ENCODE assay signal across 9 cellular contexts in genomic region chr4:100738388-100739165, GRCh38.
DNase-seq lines count a peak whose midpoint lies in the region; ATAC-seq and TF ChIP-seq lines count a peak whose summit lies in the region.
"Had no signal": no experiment of that assay in that cellular context is flagged by ENCODE, and none has a peak within 500 bp of the region (broad histone marks: within the 10 kb centered on the region; RNA-seq: fewer than 3 reads in every experiment).

No MANE protein-coding gene starts in this region.

- no peaks in the 10 kb centered on the region for H3K36me3 ChIP-seq in muscle layer of duodenum (ENCODE audit: control insufficient read depth in 1 of 2, insufficient read depth in 2 of 2, low read length in 2 of 2)
- H3K36me3 ChIP-seq: upper lobe of left lung had no signal

- no peaks in the 10 kb centered on the region for H3K9me3 ChIP-seq in muscle layer of duodenum (ENCODE audit: control insufficient read depth in 1 of 2, low read length in 2 of 2)
- H3K9me3 ChIP-seq: upper lobe of left lung had no signal

- H3K27me3 ChIP-seq in muscle layer of duodenum (ENCODE audit: low read depth, low read length) = no peaks in the 10 kb centered on the region
- H3K27me3 ChIP-seq: upper lobe of left lung had no signal

- no peaks in the 10 kb centered on the region for H3K4me1 ChIP-seq in muscle layer of duodenum (ENCODE audit: control insufficient read depth in 1 of 2, insufficient read depth in 2 of 2, low read length in 2 of 2)

- peak; percentile 13 for DNase-seq in COLO829 (ENCODE audit: low spot score)
- DNase-seq in choroid plexus epithelial cell (ENCODE audit: low read depth) = peak; percentile 73
- DNase-seq in NCI-H2107 (lab: John Stamatoyannopoulos, UW) = no peak
- DNase-seq in activated CD4-positive, alpha-beta T cell treated with anti-CD3 and anti-CD28 coated beads, Interleukin-2, amount 50 U/mL, for 48 hours = no peak
- DNase-seq: upper lobe of left lung had no signal

- peak; percentile 42 for ATAC-seq in HG03469 (IDR thresholded peaks at IDR 0.05; ENCODE audit: unreplicated experiment)
- no peak for ATAC-seq in HG02973 (IDR thresholded peaks at IDR 0.05; ENCODE audit: unreplicated experiment)
- ATAC-seq in activated CD4-positive, CD25-positive, alpha-beta regulatory T cell treated with anti-CD3 and anti-CD28 coated beads, Interleukin-2, amount 50 U/mL, for 24 hours = no peak

- H3K27ac ChIP-seq in muscle layer of duodenum (ENCODE audit: low read length) = peak overlapping the region; percentile 20
- H3K27ac ChIP-seq: upper lobe of left lung had no signal

- no peak for TF ChIP-seq CTCF in choroid plexus epithelial cell (conservative IDR thresholded peaks at IDR 0.05; ENCODE audit: low read depth, low read length)

- no peak overlapping the region for H3K4me3 ChIP-seq in choroid plexus epithelial cell (ENCODE audit: low read depth, low read length)
- H3K4me3 ChIP-seq in muscle layer of duodenum (ENCODE audit: low read depth in 1 of 2, low read length in 2 of 2) = no peak overlapping the region
- H3K4me3 ChIP-seq: upper lobe of left lung had no signal

Comparison
In these comparisons a context has a peak if more than half of its experiments do, and no peak if none do; other contexts are left out.
1. DNase-seq: peak in COLO829 (single experiment) and choroid plexus epithelial cell (single experiment); none in NCI-H2107 (single experiment) and activated CD4-positive, alpha-beta T cell treated with anti-CD3 and anti-CD28 coated beads, Interleukin-2, amount 50 U/mL, for 48 hours (0 of 2).